In the genomic region with DNA sequence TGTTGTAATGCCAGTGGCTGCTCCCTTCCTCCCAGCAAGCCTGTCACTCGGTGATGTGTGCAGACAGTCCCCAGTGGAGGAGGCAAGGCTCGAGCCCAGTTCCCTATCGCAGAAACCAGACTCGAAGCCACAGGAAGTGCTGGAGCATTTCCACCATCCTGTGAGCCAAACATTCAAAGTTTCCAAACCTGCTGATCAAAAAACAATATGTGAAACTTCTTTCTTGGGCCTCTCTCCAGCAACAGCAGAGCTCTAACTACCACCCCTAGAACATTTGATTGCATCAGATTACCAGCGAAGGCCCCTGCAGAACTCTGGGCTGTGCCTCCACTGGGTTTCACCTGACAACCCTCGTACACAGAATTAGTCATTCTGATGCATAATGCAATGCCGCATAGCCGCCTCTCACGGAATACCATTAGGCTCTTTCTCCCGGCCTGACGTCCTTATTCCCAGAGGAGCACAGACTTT, we compare ENCODE assay signal across 9 cellular contexts.
DNase-seq lines count a peak whose midpoint lies in the region; ATAC-seq and TF ChIP-seq lines count a peak whose summit lies in the region.
"Had no signal": no experiment of that assay in that cellular context is flagged by ENCODE, and none has a peak within 500 bp of the region (broad histone marks: within the 10 kb centered on the region; RNA-seq: fewer than 3 reads in every experiment).

No MANE protein-coding gene starts in this region.

- WGBS in hepatocyte (ENCODE audit: low lambda C conversion rate, missing lambda C conversion rate), result 53% methylated on average over 11 of the region's 11 CpGs

- peak; percentile 93 to 94 for DNase-seq in NOMO-1 (lab: John Stamatoyannopoulos, UW; ENCODE audit: unreplicated experiment in 2 of 2)
- peak in 1 of 2 donors; percentile 65 for DNase-seq in activated naive CD4-positive, alpha-beta T cell treated with anti-CD3 and anti-CD28 coated beads, Interleukin-2, amount 50 U/mL, for 72 hours (ENCODE audit: low spot score in 2 of 2)
- peak; percentile 60 for DNase-seq in hepatocyte (ENCODE audit: low spot score)
- peak in 2 of 3 donors; percentile 61 to 71 for DNase-seq in stimulated activated CD4-positive, alpha-beta T cell treated with anti-CD3 and anti-CD28 coated beads, Interleukin-12 subunit alpha, Interleukin-12 subunit beta, amount 100 ng/mL, for 48 hours (ENCODE audit: low read depth in 2 of 3, low spot score in 1 of 3)
- no peak for DNase-seq in HFFc6
- DNase-seq in GM13976 (ENCODE audit: low spot score), result no peak

- no peak overlapping the region for H3K4me3 Mint-ChIP-seq in HFFc6

- H3K4me2 ChIP-seq in hepatocyte, result peak overlapping the region; percentile 36

- no peaks in the 10 kb centered on the region for H3K9me2 ChIP-seq in hepatocyte (replicated peaks; ENCODE audit: insufficient read depth)

- peak overlapping the region; percentile 99 for H3K27ac Mint-ChIP-seq in activated naive CD4-positive, alpha-beta T cell treated with anti-CD3 and anti-CD28 coated beads, Interleukin-2, amount 50 U/mL, for 72 hours
- no peak overlapping the region for H3K27ac Mint-ChIP-seq in HFFc6

- H3K4me1 ChIP-seq in hepatocyte (ENCODE audit: insufficient read depth), result peaks cover 21% of the 10 kb centered on the region

- ATAC-seq in GM19463 (IDR thresholded peaks at IDR 0.05; ENCODE audit: unreplicated experiment), result peak; percentile 57
- peak; percentile 81 to 85 for ATAC-seq in activated naive CD4-positive, alpha-beta T cell treated with anti-CD3 and anti-CD28 coated beads, Interleukin-2, amount 50 U/mL, for 72 hours
- no peak for ATAC-seq in GM21737 (IDR thresholded peaks at IDR 0.05; ENCODE audit: unreplicated experiment)

- H3K27me3 ChIP-seq in hepatocyte, result no peaks in the 10 kb centered on the region

- H3K9me3 Mint-ChIP-seq in activated naive CD4-positive, alpha-beta T cell treated with anti-CD3 and anti-CD28 coated beads, Interleukin-2, amount 50 U/mL, for 72 hours, result peaks cover 0 to 3% of the 10 kb centered on the region in 2 donors
- H3K9me3 Mint-ChIP-seq in HFFc6, result peaks cover 68% of the 10 kb centered on the region

- H4K20me1 ChIP-seq in hepatocyte (ENCODE audit: insufficient read depth, poor library complexity, severe bottlenecking), result no peaks in the 10 kb centered on the region

- TF ChIP-seq CTCF in hepatocyte (IDR thresholded peaks at IDR 0.05; ENCODE audit: poor library complexity) (no peak), HFFc6 (IDR thresholded peaks at IDR 0.05) (no peak), GM13976 (IDR thresholded peaks at IDR 0.05; ENCODE audit: borderline replicate concordance, control extremely low read depth, extremely low read depth, insufficient read depth, missing control alignments) (no peak)

- no peak overlapping the region for H3K4me3 ChIP-seq in hepatocyte

- no peak overlapping the region for H2AFZ ChIP-seq in hepatocyte

- H3K4me1 Mint-ChIP-seq in HFFc6 (ENCODE audit: low read depth), result no peaks in the 10 kb centered on the region

- peaks cover 12 to 26% of the 10 kb centered on the region in 2 donors for H3K36me3 Mint-ChIP-seq in activated naive CD4-positive, alpha-beta T cell treated with anti-CD3 and anti-CD28 coated beads, Interleukin-2, amount 50 U/mL, for 72 hours
- H3K36me3 Mint-ChIP-seq in HFFc6 (ENCODE audit: low read depth), result peaks cover 5% of the 10 kb centered on the region; the same call in 1 of the 2 replicates

- H3K27me3 Mint-ChIP-seq in HFFc6 (ENCODE audit: insufficient read depth), result no peaks in the 10 kb centered on the region; the same call in 1 of the 2 replicates

- in situ Hi-C loops in GM13976 (cut with MboI; ENCODE audit: low sequenced_read_pairs, unreplicated experiment), result no loop called here

- H3K36me3 ChIP-seq in hepatocyte (replicated peaks; ENCODE audit: insufficient read depth, low read depth), result no peaks in the 10 kb centered on the region

- peak overlapping the region; percentile 81 for H3K27ac ChIP-seq in hepatocyte
- H3K27ac ChIP-seq: epithelial cell of prostate had no signal

- no peaks in the 10 kb centered on the region for H3K9me3 ChIP-seq in hepatocyte (ENCODE audit: low read depth)

- peaks cover 3% of the 10 kb centered on the region for H3K79me2 ChIP-seq in hepatocyte

Comparison
In these comparisons a context has a peak if more than half of its experiments do, and no peak if none do; other contexts are left out.
1. DNase-seq: peak in NOMO-1 (2 of 2), hepatocyte (single experiment) and stimulated activated CD4-positive, alpha-beta T cell treated with anti-CD3 and anti-CD28 coated beads, Interleukin-12 subunit alpha, Interleukin-12 subunit beta, amount 100 ng/mL, for 48 hours (2 of 3); none in HFFc6 (single experiment) and GM13976 (single experiment).